Comparison of ENCODE assay signal across 14 cellular contexts in the genomic region with DNA sequence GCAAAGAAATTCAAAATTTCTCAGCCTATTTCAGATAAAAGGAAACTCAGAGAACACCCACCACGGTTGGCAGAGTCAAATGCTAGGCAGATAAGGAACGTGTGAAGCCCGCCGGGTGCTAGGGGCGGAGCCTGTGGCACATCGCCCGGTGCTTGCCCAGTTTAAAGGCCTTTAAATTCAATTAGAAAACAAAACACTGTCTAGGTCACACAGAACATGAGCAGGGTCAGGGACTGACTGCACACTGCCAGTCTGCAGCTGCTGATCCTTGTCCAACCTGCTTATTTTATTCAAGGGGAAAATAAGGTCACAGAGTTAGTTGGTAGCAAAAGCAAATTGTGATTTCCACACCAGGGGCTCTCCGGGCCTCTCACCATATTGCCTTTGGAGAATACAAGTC.
DNase-seq lines count a peak whose midpoint lies in the region; ATAC-seq, FAIRE-seq and TF ChIP-seq lines count a peak whose summit lies in the region.
"Had no signal": no experiment of that assay in that cellular context is flagged by ENCODE, and none has a peak within 500 bp of the region (broad histone marks: within the 10 kb centered on the region; RNA-seq: fewer than 3 reads in every experiment).

No MANE protein-coding gene starts in this region.

- H3K27me3 ChIP-seq in CD8-positive, alpha-beta T cell (ENCODE audit: insufficient read depth, low read length): no peaks in the 10 kb centered on the region

- no peak overlapping the region for H3K4me3 Mint-ChIP-seq in CD8-positive, alpha-beta T cell

- no peaks in the 10 kb centered on the region for H3K9me3 Mint-ChIP-seq in CD8-positive, alpha-beta T cell

- CTCF ChIA-PET in CD8-positive, alpha-beta T cell (lab: Charles Lee): no interaction called here

- H3K4me3 ChIP-seq in CD8-positive, alpha-beta T cell (ENCODE audit: low read depth, low read length): no peak overlapping the region
- H3K4me3 ChIP-seq: HAP-1, lower lobe of right lung had no signal

- H3K27me3 Mint-ChIP-seq in CD8-positive, alpha-beta T cell (ENCODE audit: low read depth): peaks cover 2% of the 10 kb centered on the region

- ATAC-seq in HG03378 (IDR thresholded peaks at IDR 0.05; ENCODE audit: unreplicated experiment): no peak
- no peak for ATAC-seq in CD8-positive, alpha-beta T cell

- intact Hi-C loops in CD8-positive, alpha-beta T cell (cut with DNase I, micrococcal nuclease): no loop called here

- FAIRE-seq in urothelium cell line (lab: Jason Lieb, UNC): no peak

- no peak overlapping the region for H3K27ac Mint-ChIP-seq in CD8-positive, alpha-beta T cell

- H3K36me3 ChIP-seq in CD8-positive, alpha-beta T cell (ENCODE audit: insufficient read depth, low read length): no peaks in the 10 kb centered on the region
- H3K36me3 ChIP-seq: HAP-1, lower lobe of right lung had no signal

- no peak for TF ChIP-seq CTCF in CD8-positive, alpha-beta T cell (IDR thresholded peaks at IDR 0.05)

- no peaks in the 10 kb centered on the region for H3K9me3 ChIP-seq in CD8-positive, alpha-beta T cell (ENCODE audit: low read length)
- H3K9me3 ChIP-seq: HAP-1, lower lobe of right lung had no signal

- POLR2A ChIA-PET in CD8-positive, alpha-beta T cell (lab: Charles Lee): no interaction called here

- no peaks in the 10 kb centered on the region for H3K4me1 ChIP-seq in CD8-positive, alpha-beta T cell (ENCODE audit: insufficient read depth, low read length)

- H3K36me3 Mint-ChIP-seq in CD8-positive, alpha-beta T cell: no peaks in the 10 kb centered on the region

- DNase-seq in DMS153 (lab: John Stamatoyannopoulos, UW): peak; percentile 39
- DNase-seq in NCI-H69 (lab: John Stamatoyannopoulos, UW): peak; percentile 86
- peak; percentile 70 for DNase-seq in myocyte (ENCODE audit: low read depth)
- no peak for DNase-seq in urothelium cell line (ENCODE audit: low spot score)
- DNase-seq in CD8-positive, alpha-beta T cell: no peak
- no peak for DNase-seq in middle frontal gyrus (ENCODE audit: extremely low spot score, low spot score)
- DNase-seq: IMR-90; lower lobe of right lung; RPMI8226; stimulated activated CD4-positive, alpha-beta T cell treated with anti-CD3 and anti-CD28 coated beads, Interleukin-4, amount 100 ng/mL, for 24 hours; stimulated activated naive CD4-positive, alpha-beta T cell treated with Interleukin-2 at 50 U/mL for 16 hours had no signal

- peak overlapping the region; percentile 49 for H3K27ac ChIP-seq in cingulate gyrus (ENCODE audit: low read depth, low read length)
- no peak overlapping the region for H3K27ac ChIP-seq in CD8-positive, alpha-beta T cell (ENCODE audit: low read depth, low read length)
- H3K27ac ChIP-seq: lower lobe of right lung had no signal

- peaks cover 11% of the 10 kb centered on the region for H3K4me1 Mint-ChIP-seq in CD8-positive, alpha-beta T cell (ENCODE audit: low read depth)

Comparison
In these comparisons a context has a peak if more than half of its experiments do, and no peak if none do; other contexts are left out.
1. DNase-seq: peak in DMS153 (single experiment), NCI-H69 (single experiment) and myocyte (single experiment); none in urothelium cell line (single experiment), CD8-positive, alpha-beta T cell (0 of 7) and middle frontal gyrus (single experiment).